ENCODE assay signal across 9 cellular contexts in genomic region chr20:3819413-3820047, GRCh38. TPM values are rescaled to one million over a fixed set of nuclear protein-coding genes. Genes with fewer than 3 reads are reported as not detected.
DNase-seq lines count a peak whose midpoint lies in the region; ATAC-seq and TF ChIP-seq lines count a peak whose summit lies in the region.
"Had no signal": no experiment of that assay in that cellular context is flagged by ENCODE, and none has a peak within 500 bp of the region (broad histone marks: within the 10 kb centered on the region; RNA-seq: fewer than 3 reads in every experiment).

No MANE protein-coding gene starts in this region.

- H3K9ac ChIP-seq in Karpas-422 (ENCODE audit: low read length) = peak overlapping the region; percentile 82
- peak overlapping the region; percentile 72 to 88 for H3K9ac ChIP-seq in colonic mucosa (ENCODE audit: low read depth in 2 of 2, low read length in 2 of 2)

- H3K36me3 ChIP-seq in Karpas-422 (ENCODE audit: insufficient read depth, low read length) (0 out of 2 replicates have a peak, but pooled peaks cover 5% of the 10 kb centered on the region), colonic mucosa (peaks cover 9% of the 10 kb centered on the region)

- H3K4me1 ChIP-seq in Karpas-422 (ENCODE audit: low read length) (peaks cover 21% of the 10 kb centered on the region), colonic mucosa (peaks cover 9% of the 10 kb centered on the region)

- no peaks in the 10 kb centered on the region for H3K36me3 Mint-ChIP-seq in naive B cell

- ATAC-seq in naive B cell (ENCODE audit: low read depth in 2 of 2) (no peak), GM18505 (IDR thresholded peaks at IDR 0.05; ENCODE audit: unreplicated experiment) (no peak), HG02852 (IDR thresholded peaks at IDR 0.05; ENCODE audit: unreplicated experiment) (no peak), HG02973 (IDR thresholded peaks at IDR 0.05; ENCODE audit: unreplicated experiment) (no peak), HG02884 (IDR thresholded peaks at IDR 0.05; ENCODE audit: unreplicated experiment) (no peak)

- H3K79me2 ChIP-seq in Karpas-422 (ENCODE audit: low read length) = peaks cover 13% of the 10 kb centered on the region

- peaks cover 8 to 30% (median 22%) of the 10 kb centered on the region in 3 donors for H3K4me1 Mint-ChIP-seq in naive B cell

- H3K4me3 ChIP-seq in AG04450 (ENCODE audit: low read depth, low read length) (peak overlapping the region; percentile 89), Karpas-422 (ENCODE audit: low read length) (peak overlapping the region; percentile 69), colonic mucosa (peak overlapping the region; percentile 53)

- H2AFZ ChIP-seq in Karpas-422 (ENCODE audit: low read length) = peak overlapping the region; percentile 93

- no peak for TF ChIP-seq POLR2A in GM18505 (IDR thresholded peaks at IDR 0.05; ENCODE audit: borderline replicate concordance, extremely low read depth, insufficient read depth, insufficient read length)

- H3K4me2 ChIP-seq in Karpas-422 (ENCODE audit: low read depth, low read length, poor library complexity, severe bottlenecking) = peak overlapping the region; percentile 81

- TF ChIP-seq CTCF in AG04450 (IDR thresholded peaks at IDR 0.05; ENCODE audit: low read depth, low read length) (no peak), colonic mucosa (IDR thresholded peaks at IDR 0.05) (no peak)

- H3K4me3 Mint-ChIP-seq in naive B cell = peak overlapping the region; percentile 77 to 96 (median 90)

- no peaks in the 10 kb centered on the region for H3K9me2 ChIP-seq in Karpas-422 (replicated peaks; ENCODE audit: insufficient read depth, low read length)

- peak overlapping the region; percentile 40 for H3K27ac ChIP-seq in AG04450 (ENCODE audit: low read depth, low read length)
- H3K27ac ChIP-seq in Karpas-422 (ENCODE audit: low read length) = peak overlapping the region; percentile 44
- peak overlapping the region; percentile 91 for H3K27ac ChIP-seq in colonic mucosa

- H4K20me1 ChIP-seq in Karpas-422 (ENCODE audit: insufficient read depth, low read depth, low read length) = no peaks in the 10 kb centered on the region

- H3K9me3 Mint-ChIP-seq in naive B cell = no peaks in the 10 kb centered on the region

- H3K9me3 ChIP-seq in AG04450 (ENCODE audit: control insufficient read depth, insufficient read depth, low read length) = no peaks in the 10 kb centered on the region; the same call in 1 of the 2 replicates
- H3K9me3 ChIP-seq in Karpas-422 (ENCODE audit: low read length) = no peaks in the 10 kb centered on the region
- H3K9me3 ChIP-seq in colonic mucosa = no peaks in the 10 kb centered on the region

- intact Hi-C loops in colonic mucosa (cut with DNase I) = no loop called here

- H3K27me3 ChIP-seq in AG04450 (ENCODE audit: control insufficient read depth, insufficient read depth, low read length) = no peaks in the 10 kb centered on the region
- H3K27me3 ChIP-seq in Karpas-422 (ENCODE audit: low read length) = no peaks in the 10 kb centered on the region
- H3K27me3 ChIP-seq in colonic mucosa = no peaks in the 10 kb centered on the region

- CTCF ChIA-PET in AG04450 (lab: Charles Lee) = interaction anchor here (0.5 to 5.6 kb wide), 17 partner anchors 10 to 247 kb away, joined by 3 to 87 read pairs (median 7); partner anchors contain the start of genes ADISSP, CDC25B, CENPB and SPEF1

- no peak for DNase-seq in AG04450 (ENCODE audit: low read depth, low spot score)
- DNase-seq in Karpas-422 = peak; percentile 60
- no peak for DNase-seq in colonic mucosa
- no peak for DNase-seq in naive B cell

- H3K27ac Mint-ChIP-seq in naive B cell = peak overlapping the region; percentile 74 to 99 (median 92)

- POLR2A ChIA-PET in AG04450 (lab: Yijun Ruan, JAX) = interaction anchor here (0.5 to 2.2 kb wide), 10 partner anchors 7 to 266 kb away, joined by 3 to 19 read pairs (median 4); partner anchors contain the start of genes ADISSP, CDC25B and CENPB

- peaks cover 0 to 7% (median 0%) of the 10 kb centered on the region in 3 donors for H3K27me3 Mint-ChIP-seq in naive B cell

RNA-seq across cellular contexts. Expression of gene AP5S1, which starts 0.8 kb away (rescaled TPM):
- polyA plus RNA-seq in AG04450 (2011; rRNA removed) (7.8 and 11.7 TPM in 2 replicates), naive B cell (ENCODE audit: low read depth in 6 of 6) (10 to 100 TPM; 11.1 to 33.6 (median 13.5) TPM)
- polyA minus RNA-seq in AG04450 (2011; rRNA and poly(A)+ RNA removed) = 10.3 and 14.3 TPM in 2 replicates
- total RNA-seq in Karpas-422 (2014; rRNA removed; shearing (Covaris generic); ENCODE audit: low replicate concordance) = 5.3 and 7.1 TPM in 2 replicates
- 10 to 100 TPM; 11.7 to 20.2 TPM for total RNA-seq in colonic mucosa

RNA-seq across cellular contexts. Expression of gene CDC25B, which starts 23.4 kb away (rescaled TPM):
- polyA plus RNA-seq in AG04450 (2011; rRNA removed) (57.3 and 58.9 TPM in 2 replicates), naive B cell (ENCODE audit: low read depth in 6 of 6) (10 to 100 TPM; 13.0 to 22.1 (median 19.5) TPM)
- 41.1 and 48.7 TPM in 2 replicates for polyA minus RNA-seq in AG04450 (2011; rRNA and poly(A)+ RNA removed)
- total RNA-seq in Karpas-422 (2014; rRNA removed; shearing (Covaris generic); ENCODE audit: low replicate concordance) = 11.7 and 15.3 TPM in 2 replicates
- 10 to 100 TPM; 41.9 to 65.5 TPM for total RNA-seq in colonic mucosa

RNA-seq across cellular contexts. Expression of gene MAVS, which starts 27.1 kb away (rescaled TPM):
- polyA plus RNA-seq in AG04450 (2011; rRNA removed) (16.4 and 18.2 TPM in 2 replicates), naive B cell (ENCODE audit: low read depth in 6 of 6) (1 to 10 TPM; 2.6 to 9.9 (median 3.2) TPM)
- 40.2 and 42.4 TPM in 2 replicates for polyA minus RNA-seq in AG04450 (2011; rRNA and poly(A)+ RNA removed)
- total RNA-seq in Karpas-422 (2014; rRNA removed; shearing (Covaris generic); ENCODE audit: low replicate concordance) = 18.4 and 22.7 TPM in 2 replicates
- total RNA-seq in colonic mucosa = 10 to 100 TPM; 46.2 to 70.7 TPM

RNA-seq across cellular contexts. Expression of gene CENPB, which starts 33.0 kb away (rescaled TPM):
- polyA plus RNA-seq in AG04450 (2011; rRNA removed) (29.7 and 37.0 TPM in 2 replicates), naive B cell (ENCODE audit: low read depth in 6 of 6) (1 to 10 TPM in 5 of 6 donors, under 1 TPM in 1; 0.27 to 2.2 (median 1.6) TPM)
- polyA minus RNA-seq in AG04450 (2011; rRNA and poly(A)+ RNA removed) = 40.4 and 42.7 TPM in 2 replicates
- total RNA-seq in Karpas-422 (2014; rRNA removed; shearing (Covaris generic); ENCODE audit: low replicate concordance) = 13.0 and 32.7 TPM in 2 replicates
- total RNA-seq in colonic mucosa = 10 to 100 TPM; 65.6 to 93.3 TPM

RNA-seq across cellular contexts. Expression of gene SPEF1, which starts 38.3 kb away (rescaled TPM):
- 0.12 TPM in 2 replicates for polyA plus RNA-seq in AG04450 (2011; rRNA removed)
- not detected in 2 replicates for polyA minus RNA-seq in AG04450 (2011; rRNA and poly(A)+ RNA removed)
- not detected in 2 replicates for total RNA-seq in Karpas-422 (2014; rRNA removed; shearing (Covaris generic); ENCODE audit: low replicate concordance)
- not detected for total RNA-seq in colonic mucosa
- not detected for polyA plus RNA-seq in naive B cell (ENCODE audit: low read depth in 6 of 6)
- total RNA-seq: RPMI7951 had no signal

Comparison
In these comparisons a context has a peak if more than half of its experiments do, and no peak if none do; other contexts are left out.
1. H3K27ac ChIP-seq: peak in every context shown above with its lines; median percentile 91 in colonic mucosa; 44 in Karpas-422; 40 in AG04450.